In the genomic region with DNA sequence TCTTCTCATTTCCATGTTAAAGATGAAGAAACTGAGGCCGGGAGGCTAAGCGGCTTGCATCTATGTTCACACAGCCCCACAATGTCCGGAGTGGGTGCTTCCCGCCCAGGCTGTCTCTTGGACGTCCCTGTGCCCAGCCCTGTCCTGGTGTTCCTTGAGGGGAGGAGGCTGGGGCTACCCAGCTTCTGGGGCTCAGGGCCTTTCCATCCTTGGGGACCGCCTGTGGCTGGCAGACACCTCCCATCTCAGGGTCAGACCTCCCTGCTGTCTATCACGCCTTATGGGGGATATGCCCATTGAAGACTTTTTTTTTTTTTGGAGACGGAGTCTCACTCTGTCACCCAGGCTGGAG, we compare ENCODE assay signal across 1 cellular context.
TF ChIP-seq lines count a peak whose summit lies in the region.

No MANE protein-coding gene starts in this region.

TF ChIP-seq in WTC11, 78 proteins besides CTCF, POLR2A, EP300 and RAD21 (continued from another document):
- TF ChIP-seq IRF2 (CRISPR knock-in tag; IDR thresholded peaks at IDR 0.05; ENCODE audit: borderline replicate concordance, low read depth) (no peak), NFE2L1 (CRISPR knock-in tag; IDR thresholded peaks at IDR 0.05) (no peak), RELA (CRISPR knock-in tag; IDR thresholded peaks at IDR 0.05; ENCODE audit: borderline replicate concordance) (no peak), PRRX2 (CRISPR knock-in tag; IDR thresholded peaks at IDR 0.05) (no peak), GTF2I (CRISPR knock-in tag; conservative IDR thresholded peaks at IDR 0.05) (no peak), STAT6 (CRISPR knock-in tag; conservative IDR thresholded peaks at IDR 0.05; ENCODE audit: low read depth) (no peak), USF1 (CRISPR knock-in tag; IDR thresholded peaks at IDR 0.05) (no peak), GABPB1 (CRISPR knock-in tag; IDR thresholded peaks at IDR 0.05) (no peak), NR3C1 (CRISPR knock-in tag; conservative IDR thresholded peaks at IDR 0.05; ENCODE audit: low read depth) (no peak), JUN (CRISPR knock-in tag; IDR thresholded peaks at IDR 0.05) (no peak), RORB (CRISPR knock-in tag; IDR thresholded peaks at IDR 0.05) (no peak), ZNF423 (CRISPR knock-in tag; IDR thresholded peaks at IDR 0.05) (no peak), ZNF317 (CRISPR knock-in tag; IDR thresholded peaks at IDR 0.05; ENCODE audit: borderline replicate concordance, low read depth) (no peak), SMAD3 (CRISPR knock-in tag; IDR thresholded peaks at IDR 0.05; ENCODE audit: borderline replicate concordance) (no peak)
- TF ChIP-seq, protein P1, sequence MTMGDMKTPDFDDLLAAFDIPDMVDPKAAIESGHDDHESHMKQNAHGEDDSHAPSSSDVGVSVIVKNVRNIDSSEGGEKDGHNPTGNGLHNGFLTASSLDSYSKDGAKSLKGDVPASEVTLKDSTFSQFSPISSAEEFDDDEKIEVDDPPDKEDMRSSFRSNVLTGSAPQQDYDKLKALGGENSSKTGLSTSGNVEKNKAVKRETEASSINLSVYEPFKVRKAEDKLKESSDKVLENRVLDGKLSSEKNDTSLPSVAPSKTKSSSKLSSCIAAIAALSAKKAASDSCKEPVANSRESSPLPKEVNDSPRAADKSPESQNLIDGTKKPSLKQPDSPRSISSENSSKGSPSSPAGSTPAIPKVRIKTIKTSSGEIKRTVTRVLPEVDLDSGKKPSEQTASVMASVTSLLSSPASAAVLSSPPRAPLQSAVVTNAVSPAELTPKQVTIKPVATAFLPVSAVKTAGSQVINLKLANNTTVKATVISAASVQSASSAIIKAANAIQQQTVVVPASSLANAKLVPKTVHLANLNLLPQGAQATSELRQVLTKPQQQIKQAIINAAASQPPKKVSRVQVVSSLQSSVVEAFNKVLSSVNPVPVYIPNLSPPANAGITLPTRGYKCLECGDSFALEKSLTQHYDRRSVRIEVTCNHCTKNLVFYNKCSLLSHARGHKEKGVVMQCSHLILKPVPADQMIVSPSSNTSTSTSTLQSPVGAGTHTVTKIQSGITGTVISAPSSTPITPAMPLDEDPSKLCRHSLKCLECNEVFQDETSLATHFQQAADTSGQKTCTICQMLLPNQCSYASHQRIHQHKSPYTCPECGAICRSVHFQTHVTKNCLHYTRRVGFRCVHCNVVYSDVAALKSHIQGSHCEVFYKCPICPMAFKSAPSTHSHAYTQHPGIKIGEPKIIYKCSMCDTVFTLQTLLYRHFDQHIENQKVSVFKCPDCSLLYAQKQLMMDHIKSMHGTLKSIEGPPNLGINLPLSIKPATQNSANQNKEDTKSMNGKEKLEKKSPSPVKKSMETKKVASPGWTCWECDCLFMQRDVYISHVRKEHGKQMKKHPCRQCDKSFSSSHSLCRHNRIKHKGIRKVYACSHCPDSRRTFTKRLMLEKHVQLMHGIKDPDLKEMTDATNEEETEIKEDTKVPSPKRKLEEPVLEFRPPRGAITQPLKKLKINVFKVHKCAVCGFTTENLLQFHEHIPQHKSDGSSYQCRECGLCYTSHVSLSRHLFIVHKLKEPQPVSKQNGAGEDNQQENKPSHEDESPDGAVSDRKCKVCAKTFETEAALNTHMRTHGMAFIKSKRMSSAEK (CRISPR knock-in tag; IDR thresholded peaks at IDR 0.05; ENCODE audit: borderline replicate concordance): no peak
- TF ChIP-seq, protein P2, sequence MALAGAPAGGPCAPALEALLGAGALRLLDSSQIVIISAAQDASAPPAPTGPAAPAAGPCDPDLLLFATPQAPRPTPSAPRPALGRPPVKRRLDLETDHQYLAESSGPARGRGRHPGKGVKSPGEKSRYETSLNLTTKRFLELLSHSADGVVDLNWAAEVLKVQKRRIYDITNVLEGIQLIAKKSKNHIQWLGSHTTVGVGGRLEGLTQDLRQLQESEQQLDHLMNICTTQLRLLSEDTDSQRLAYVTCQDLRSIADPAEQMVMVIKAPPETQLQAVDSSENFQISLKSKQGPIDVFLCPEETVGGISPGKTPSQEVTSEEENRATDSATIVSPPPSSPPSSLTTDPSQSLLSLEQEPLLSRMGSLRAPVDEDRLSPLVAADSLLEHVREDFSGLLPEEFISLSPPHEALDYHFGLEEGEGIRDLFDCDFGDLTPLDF (CRISPR knock-in tag; IDR thresholded peaks at IDR 0.05): no peak
